ENCODE assay signal across 1 cellular context in the genomic region with DNA sequence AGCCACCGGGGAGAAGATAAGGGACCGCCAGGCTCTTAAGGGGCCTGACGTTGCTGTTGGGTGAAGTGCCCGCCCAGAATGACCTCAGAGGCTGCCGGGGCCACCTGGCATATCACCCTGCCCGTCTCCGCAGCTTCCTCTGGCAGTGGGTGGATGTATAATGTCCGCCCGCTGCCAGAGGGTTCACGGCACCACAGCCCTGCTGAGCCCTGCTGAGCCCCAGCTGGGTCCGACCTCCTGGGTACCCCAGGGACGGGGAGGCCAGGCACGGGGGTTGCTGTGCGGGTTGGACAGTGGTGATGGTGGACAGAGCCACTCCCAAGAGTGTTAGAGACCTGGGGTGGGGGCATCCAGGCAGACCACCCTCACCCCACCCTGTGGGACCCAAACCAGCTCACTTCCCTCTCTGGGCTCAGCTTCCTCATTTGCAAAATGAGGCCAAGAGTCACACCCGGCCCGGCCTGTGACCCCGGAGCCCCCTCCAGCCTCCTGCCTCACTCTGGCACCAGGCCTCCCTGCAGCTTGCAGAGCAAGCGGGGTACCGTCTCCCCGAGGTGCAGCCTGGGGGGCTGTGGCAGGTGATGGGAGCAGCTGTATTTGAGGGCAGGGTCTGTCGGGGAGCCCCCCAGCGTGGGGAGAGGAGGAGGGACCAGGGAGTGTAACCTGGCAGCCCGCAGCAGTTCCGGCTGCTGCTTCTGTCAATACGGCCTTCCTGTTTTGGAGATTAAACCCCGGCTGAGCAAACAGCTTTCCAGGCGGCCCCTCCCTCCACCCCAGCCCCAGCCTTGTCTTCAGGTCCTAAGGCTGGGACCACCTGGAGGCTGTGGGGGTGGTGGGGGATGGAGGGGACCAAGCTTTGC.
A peak's percentile ranks its signal among the peaks of the same experiment; 100 is the strongest.
TF ChIP-seq lines count a peak whose summit lies in the region.

No MANE protein-coding gene starts in this region.

TF ChIP-seq in HepG2, 621 proteins besides CTCF, POLR2A, EP300 and RAD21 (continued from another document and continues in another):
- TF ChIP-seq TCF7L2 (IDR thresholded peaks at IDR 0.05; ENCODE audit: low read depth, low read length) (no peak), ZNF772 (CRISPR knock-in tag; IDR thresholded peaks at IDR 0.05) (no peak), TARDBP (CRISPR knock-in tag; IDR thresholded peaks at IDR 0.05) (peak; percentile 83), HMG20B (CRISPR knock-in tag; conservative IDR thresholded peaks at IDR 0.05) (peak; percentile 93), MLLT10 (CRISPR knock-in tag; IDR thresholded peaks at IDR 0.05) (no peak), NCOA1 (CRISPR knock-in tag; IDR thresholded peaks at IDR 0.05) (0 out of 2 replicates have a peak, but pooled peaks have one; percentile 41), ZNF20 (CRISPR knock-in tag; IDR thresholded peaks at IDR 0.05) (no peak), HOXA7 (CRISPR knock-in tag; IDR thresholded peaks at IDR 0.05) (no peak), ZNF747 (CRISPR knock-in tag; IDR thresholded peaks at IDR 0.05; ENCODE audit: borderline replicate concordance) (no peak), SNAI1 (CRISPR knock-in tag; IDR thresholded peaks at IDR 0.05; ENCODE audit: borderline replicate concordance) (peak; percentile 74; the same call in 1 of the 2 replicates), TAF15 (IDR thresholded peaks at IDR 0.05; ENCODE audit: low read depth, low read length, poor library complexity, severe bottlenecking) (no peak), ZNF891 (CRISPR knock-in tag; IDR thresholded peaks at IDR 0.05) (no peak; the same call in 1 of the 2 replicates), ATF7 (IDR thresholded peaks at IDR 0.05) (no peak), ATF7 (CRISPR knock-in tag; IDR thresholded peaks at IDR 0.05) (no peak), ERF (CRISPR knock-in tag; IDR thresholded peaks at IDR 0.05) (peak; percentile 52; the same call in 1 of the 2 replicates), KLF12 (CRISPR knock-in tag; IDR thresholded peaks at IDR 0.05; ENCODE audit: borderline replicate concordance) (no peak), MTF1 (CRISPR knock-in tag; IDR thresholded peaks at IDR 0.05) (no peak), ZNF850 (CRISPR knock-in tag; conservative IDR thresholded peaks at IDR 0.05) (no peak), ZNF207 (IDR thresholded peaks at IDR 0.05; ENCODE audit: borderline replicate concordance) (no peak), ZSCAN21 (CRISPR knock-in tag; IDR thresholded peaks at IDR 0.05; ENCODE audit: borderline replicate concordance) (no peak; the same call in 1 of the 2 replicates), TAF1 (CRISPR knock-in tag; IDR thresholded peaks at IDR 0.05) (no peak), ZNF460 (CRISPR knock-in tag; IDR thresholded peaks at IDR 0.05; ENCODE audit: borderline replicate concordance) (no peak), RFXANK (CRISPR knock-in tag; IDR thresholded peaks at IDR 0.05) (no peak), NPAS2 (CRISPR knock-in tag; IDR thresholded peaks at IDR 0.05; ENCODE audit: borderline replicate concordance) (no peak)
- TF ChIP-seq, protein P1, sequence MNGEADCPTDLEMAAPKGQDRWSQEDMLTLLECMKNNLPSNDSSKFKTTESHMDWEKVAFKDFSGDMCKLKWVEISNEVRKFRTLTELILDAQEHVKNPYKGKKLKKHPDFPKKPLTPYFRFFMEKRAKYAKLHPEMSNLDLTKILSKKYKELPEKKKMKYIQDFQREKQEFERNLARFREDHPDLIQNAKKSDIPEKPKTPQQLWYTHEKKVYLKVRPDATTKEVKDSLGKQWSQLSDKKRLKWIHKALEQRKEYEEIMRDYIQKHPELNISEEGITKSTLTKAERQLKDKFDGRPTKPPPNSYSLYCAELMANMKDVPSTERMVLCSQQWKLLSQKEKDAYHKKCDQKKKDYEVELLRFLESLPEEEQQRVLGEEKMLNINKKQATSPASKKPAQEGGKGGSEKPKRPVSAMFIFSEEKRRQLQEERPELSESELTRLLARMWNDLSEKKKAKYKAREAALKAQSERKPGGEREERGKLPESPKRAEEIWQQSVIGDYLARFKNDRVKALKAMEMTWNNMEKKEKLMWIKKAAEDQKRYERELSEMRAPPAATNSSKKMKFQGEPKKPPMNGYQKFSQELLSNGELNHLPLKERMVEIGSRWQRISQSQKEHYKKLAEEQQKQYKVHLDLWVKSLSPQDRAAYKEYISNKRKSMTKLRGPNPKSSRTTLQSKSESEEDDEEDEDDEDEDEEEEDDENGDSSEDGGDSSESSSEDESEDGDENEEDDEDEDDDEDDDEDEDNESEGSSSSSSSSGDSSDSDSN (CRISPR knock-in tag; IDR thresholded peaks at IDR 0.05), result peak; percentile 59
- TF ChIP-seq, protein P2, sequence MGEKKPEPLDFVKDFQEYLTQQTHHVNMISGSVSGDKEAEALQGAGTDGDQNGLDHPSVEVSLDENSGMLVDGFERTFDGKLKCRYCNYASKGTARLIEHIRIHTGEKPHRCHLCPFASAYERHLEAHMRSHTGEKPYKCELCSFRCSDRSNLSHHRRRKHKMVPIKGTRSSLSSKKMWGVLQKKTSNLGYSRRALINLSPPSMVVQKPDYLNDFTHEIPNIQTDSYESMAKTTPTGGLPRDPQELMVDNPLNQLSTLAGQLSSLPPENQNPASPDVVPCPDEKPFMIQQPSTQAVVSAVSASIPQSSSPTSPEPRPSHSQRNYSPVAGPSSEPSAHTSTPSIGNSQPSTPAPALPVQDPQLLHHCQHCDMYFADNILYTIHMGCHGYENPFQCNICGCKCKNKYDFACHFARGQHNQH (CRISPR knock-in tag; IDR thresholded peaks at IDR 0.05), result 0 out of 2 replicates have a peak, but pooled peaks have one; percentile 28
- TF ChIP-seq, protein P3, sequence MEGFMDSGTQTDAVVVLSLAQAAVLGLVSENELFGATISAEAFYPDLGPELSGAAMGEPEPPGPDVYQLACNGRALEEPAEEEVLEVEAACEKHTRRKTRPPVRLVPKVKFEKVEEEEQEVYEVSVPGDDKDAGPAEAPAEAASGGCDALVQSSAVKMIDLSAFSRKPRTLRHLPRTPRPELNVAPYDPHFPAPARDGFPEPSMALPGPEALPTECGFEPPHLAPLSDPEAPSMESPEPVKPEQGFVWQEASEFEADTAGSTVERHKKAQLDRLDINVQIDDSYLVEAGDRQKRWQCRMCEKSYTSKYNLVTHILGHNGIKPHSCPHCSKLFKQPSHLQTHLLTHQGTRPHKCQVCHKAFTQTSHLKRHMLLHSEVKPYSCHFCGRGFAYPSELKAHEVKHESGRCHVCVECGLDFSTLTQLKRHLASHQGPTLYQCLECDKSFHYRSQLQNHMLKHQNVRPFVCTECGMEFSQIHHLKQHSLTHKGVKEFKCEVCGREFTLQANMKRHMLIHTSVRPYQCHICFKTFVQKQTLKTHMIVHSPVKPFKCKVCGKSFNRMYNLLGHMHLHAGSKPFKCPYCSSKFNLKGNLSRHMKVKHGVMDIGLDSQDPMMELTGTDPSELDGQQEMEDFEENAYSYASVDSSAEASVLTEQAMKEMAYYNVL (CRISPR knock-in tag; IDR thresholded peaks at IDR 0.05; ENCODE audit: borderline replicate concordance), result 0 out of 2 replicates have a peak, but pooled peaks have one; percentile 23
- TF ChIP-seq, protein P4, sequence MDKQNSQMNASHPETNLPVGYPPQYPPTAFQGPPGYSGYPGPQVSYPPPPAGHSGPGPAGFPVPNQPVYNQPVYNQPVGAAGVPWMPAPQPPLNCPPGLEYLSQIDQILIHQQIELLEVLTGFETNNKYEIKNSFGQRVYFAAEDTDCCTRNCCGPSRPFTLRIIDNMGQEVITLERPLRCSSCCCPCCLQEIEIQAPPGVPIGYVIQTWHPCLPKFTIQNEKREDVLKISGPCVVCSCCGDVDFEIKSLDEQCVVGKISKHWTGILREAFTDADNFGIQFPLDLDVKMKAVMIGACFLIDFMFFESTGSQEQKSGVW (CRISPR knock-in tag; IDR thresholded peaks at IDR 0.05; ENCODE audit: borderline replicate concordance), result no peak
- TF ChIP-seq, protein P5, sequence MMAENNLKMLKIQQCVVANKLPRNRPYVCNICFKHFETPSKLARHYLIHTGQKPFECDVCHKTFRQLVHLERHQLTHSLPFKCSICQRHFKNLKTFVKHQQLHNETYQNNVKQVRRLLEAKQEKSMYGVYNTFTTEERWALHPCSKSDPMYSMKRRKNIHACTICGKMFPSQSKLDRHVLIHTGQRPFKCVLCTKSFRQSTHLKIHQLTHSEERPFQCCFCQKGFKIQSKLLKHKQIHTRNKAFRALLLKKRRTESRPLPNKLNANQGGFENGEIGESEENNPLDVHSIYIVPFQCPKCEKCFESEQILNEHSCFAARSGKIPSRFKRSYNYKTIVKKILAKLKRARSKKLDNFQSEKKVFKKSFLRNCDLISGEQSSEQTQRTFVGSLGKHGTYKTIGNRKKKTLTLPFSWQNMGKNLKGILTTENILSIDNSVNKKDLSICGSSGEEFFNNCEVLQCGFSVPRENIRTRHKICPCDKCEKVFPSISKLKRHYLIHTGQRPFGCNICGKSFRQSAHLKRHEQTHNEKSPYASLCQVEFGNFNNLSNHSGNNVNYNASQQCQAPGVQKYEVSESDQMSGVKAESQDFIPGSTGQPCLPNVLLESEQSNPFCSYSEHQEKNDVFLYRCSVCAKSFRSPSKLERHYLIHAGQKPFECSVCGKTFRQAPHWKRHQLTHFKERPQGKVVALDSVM (CRISPR knock-in tag; IDR thresholded peaks at IDR 0.05), result peak; percentile 30; the same call in 1 of the 2 replicates
- TF ChIP-seq, protein P6, sequence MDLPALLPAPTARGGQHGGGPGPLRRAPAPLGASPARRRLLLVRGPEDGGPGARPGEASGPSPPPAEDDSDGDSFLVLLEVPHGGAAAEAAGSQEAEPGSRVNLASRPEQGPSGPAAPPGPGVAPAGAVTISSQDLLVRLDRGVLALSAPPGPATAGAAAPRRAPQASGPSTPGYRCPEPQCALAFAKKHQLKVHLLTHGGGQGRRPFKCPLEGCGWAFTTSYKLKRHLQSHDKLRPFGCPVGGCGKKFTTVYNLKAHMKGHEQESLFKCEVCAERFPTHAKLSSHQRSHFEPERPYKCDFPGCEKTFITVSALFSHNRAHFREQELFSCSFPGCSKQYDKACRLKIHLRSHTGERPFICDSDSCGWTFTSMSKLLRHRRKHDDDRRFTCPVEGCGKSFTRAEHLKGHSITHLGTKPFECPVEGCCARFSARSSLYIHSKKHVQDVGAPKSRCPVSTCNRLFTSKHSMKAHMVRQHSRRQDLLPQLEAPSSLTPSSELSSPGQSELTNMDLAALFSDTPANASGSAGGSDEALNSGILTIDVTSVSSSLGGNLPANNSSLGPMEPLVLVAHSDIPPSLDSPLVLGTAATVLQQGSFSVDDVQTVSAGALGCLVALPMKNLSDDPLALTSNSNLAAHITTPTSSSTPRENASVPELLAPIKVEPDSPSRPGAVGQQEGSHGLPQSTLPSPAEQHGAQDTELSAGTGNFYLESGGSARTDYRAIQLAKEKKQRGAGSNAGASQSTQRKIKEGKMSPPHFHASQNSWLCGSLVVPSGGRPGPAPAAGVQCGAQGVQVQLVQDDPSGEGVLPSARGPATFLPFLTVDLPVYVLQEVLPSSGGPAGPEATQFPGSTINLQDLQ (CRISPR knock-in tag; IDR thresholded peaks at IDR 0.05), result no peak
- TF ChIP-seq, protein P7, sequence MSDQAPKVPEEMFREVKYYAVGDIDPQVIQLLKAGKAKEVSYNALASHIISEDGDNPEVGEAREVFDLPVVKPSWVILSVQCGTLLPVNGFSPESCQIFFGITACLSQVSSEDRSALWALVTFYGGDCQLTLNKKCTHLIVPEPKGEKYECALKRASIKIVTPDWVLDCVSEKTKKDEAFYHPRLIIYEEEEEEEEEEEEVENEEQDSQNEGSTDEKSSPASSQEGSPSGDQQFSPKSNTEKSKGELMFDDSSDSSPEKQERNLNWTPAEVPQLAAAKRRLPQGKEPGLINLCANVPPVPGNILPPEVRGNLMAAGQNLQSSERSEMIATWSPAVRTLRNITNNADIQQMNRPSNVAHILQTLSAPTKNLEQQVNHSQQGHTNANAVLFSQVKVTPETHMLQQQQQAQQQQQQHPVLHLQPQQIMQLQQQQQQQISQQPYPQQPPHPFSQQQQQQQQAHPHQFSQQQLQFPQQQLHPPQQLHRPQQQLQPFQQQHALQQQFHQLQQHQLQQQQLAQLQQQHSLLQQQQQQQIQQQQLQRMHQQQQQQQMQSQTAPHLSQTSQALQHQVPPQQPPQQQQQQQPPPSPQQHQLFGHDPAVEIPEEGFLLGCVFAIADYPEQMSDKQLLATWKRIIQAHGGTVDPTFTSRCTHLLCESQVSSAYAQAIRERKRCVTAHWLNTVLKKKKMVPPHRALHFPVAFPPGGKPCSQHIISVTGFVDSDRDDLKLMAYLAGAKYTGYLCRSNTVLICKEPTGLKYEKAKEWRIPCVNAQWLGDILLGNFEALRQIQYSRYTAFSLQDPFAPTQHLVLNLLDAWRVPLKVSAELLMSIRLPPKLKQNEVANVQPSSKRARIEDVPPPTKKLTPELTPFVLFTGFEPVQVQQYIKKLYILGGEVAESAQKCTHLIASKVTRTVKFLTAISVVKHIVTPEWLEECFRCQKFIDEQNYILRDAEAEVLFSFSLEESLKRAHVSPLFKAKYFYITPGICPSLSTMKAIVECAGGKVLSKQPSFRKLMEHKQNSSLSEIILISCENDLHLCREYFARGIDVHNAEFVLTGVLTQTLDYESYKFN (CRISPR knock-in tag; conservative IDR thresholded peaks at IDR 0.05), result peak; percentile 88
- TF ChIP-seq, protein P8, sequence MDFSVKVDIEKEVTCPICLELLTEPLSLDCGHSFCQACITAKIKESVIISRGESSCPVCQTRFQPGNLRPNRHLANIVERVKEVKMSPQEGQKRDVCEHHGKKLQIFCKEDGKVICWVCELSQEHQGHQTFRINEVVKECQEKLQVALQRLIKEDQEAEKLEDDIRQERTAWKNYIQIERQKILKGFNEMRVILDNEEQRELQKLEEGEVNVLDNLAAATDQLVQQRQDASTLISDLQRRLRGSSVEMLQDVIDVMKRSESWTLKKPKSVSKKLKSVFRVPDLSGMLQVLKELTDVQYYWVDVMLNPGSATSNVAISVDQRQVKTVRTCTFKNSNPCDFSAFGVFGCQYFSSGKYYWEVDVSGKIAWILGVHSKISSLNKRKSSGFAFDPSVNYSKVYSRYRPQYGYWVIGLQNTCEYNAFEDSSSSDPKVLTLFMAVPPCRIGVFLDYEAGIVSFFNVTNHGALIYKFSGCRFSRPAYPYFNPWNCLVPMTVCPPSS (IDR thresholded peaks at IDR 0.05), result no peak
- TF ChIP-seq, protein P9, sequence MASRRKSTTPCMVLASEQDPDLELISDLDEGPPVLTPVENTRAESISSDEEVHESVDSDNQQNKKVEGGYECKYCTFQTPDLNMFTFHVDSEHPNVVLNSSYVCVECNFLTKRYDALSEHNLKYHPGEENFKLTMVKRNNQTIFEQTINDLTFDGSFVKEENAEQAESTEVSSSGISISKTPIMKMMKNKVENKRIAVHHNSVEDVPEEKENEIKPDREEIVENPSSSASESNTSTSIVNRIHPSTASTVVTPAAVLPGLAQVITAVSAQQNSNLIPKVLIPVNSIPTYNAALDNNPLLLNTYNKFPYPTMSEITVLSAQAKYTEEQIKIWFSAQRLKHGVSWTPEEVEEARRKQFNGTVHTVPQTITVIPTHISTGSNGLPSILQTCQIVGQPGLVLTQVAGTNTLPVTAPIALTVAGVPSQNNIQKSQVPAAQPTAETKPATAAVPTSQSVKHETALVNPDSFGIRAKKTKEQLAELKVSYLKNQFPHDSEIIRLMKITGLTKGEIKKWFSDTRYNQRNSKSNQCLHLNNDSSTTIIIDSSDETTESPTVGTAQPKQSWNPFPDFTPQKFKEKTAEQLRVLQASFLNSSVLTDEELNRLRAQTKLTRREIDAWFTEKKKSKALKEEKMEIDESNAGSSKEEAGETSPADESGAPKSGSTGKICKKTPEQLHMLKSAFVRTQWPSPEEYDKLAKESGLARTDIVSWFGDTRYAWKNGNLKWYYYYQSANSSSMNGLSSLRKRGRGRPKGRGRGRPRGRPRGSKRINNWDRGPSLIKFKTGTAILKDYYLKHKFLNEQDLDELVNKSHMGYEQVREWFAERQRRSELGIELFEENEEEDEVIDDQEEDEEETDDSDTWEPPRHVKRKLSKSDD (CRISPR knock-in tag; IDR thresholded peaks at IDR 0.05; ENCODE audit: low read depth), result no peak
